2 cellular contexts compared by ENCODE assay signal in the genomic region with DNA sequence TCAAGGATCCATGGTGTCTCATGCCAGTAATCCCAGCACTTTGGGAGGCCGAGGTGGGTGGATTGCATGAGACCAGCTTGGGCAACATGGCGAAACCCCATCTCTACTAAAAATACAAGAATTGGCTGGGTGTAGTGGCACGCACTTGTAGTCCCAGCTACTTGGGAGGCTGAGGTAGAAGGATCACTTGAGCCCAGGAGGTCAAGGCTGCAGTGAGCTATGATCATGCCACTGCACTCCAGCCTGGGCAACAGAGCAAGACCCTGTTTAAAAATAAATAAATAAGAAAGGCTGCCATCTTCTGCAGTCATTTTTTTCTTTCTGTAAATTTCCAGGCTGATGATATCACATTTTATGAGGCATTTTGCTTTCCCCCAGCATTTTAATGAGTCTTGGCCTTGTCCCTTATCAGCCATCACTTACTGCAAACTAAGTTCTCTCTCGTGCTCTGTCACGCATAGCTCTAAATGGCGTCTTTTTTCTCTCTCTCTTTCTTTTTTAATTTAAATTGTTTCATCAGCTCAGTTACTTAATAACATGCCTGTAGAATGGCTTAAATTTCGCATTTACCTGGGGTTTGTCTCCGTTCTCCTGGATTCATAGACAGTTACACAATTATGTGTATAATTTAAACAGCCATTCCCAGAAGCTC. TPM values are rescaled to one million over a fixed set of nuclear protein-coding genes. Genes with fewer than 3 reads are reported as not detected.
"Had no signal": no experiment of that assay in that cellular context is flagged by ENCODE, and none has a peak within 500 bp of the region (broad histone marks: within the 10 kb centered on the region; RNA-seq: fewer than 3 reads in every experiment).

No MANE protein-coding gene starts in this region.

RNA-seq across cellular contexts. Expression of a gene that starts 44.0 kb away (rescaled TPM):
- total RNA-seq: lung microvascular endothelial cell, pulmonary artery endothelial cell had no signal
